Comparison of ENCODE assay signal across 8 cellular contexts in genomic region chr16:18789850-18790706, GRCh38. TPM values are rescaled to one million over a fixed set of nuclear protein-coding genes. Genes with fewer than 3 reads are reported as not detected.
DNase-seq lines count a peak whose midpoint lies in the region; ATAC-seq and TF ChIP-seq lines count a peak whose summit lies in the region.

Gene RPS15A, minus strand, starts transcription at chr16:18790334. Its CDS starts 1,221 bp downstream, at chr16:18789113.

- H3K9me3 Mint-ChIP-seq in activated T-helper 2 cell treated with anti-CD3 and anti-CD28 coated beads, Interferon-gamma antibody, Interleukin-2, Interleukin-4, amounts not matched to agents 10 μg/mL and 5 μg/mL and 100 μg/mL, durations not matched to agents 14 hours and 24 hours and 36 hours: no peaks in the 10 kb centered on the region
- no peaks in the 10 kb centered on the region for H3K9me3 Mint-ChIP-seq in natural killer cell

- H3K4me3 Mint-ChIP-seq in activated T-helper 2 cell treated with anti-CD3 and anti-CD28 coated beads, Interferon-gamma antibody, Interleukin-2, Interleukin-4, amounts not matched to agents 10 μg/mL and 5 μg/mL and 100 μg/mL, durations not matched to agents 14 hours and 24 hours and 36 hours (ENCODE audit: low read depth): peak within 1 kb of the TSS; percentile 92
- H3K4me3 Mint-ChIP-seq in natural killer cell: peak within 1 kb of the TSS; percentile 98

- H3K27ac ChIP-seq in RWPE2 (ENCODE audit: poor library complexity, severe bottlenecking): peak within 1 kb of the TSS; percentile 79

- H3K4me1 Mint-ChIP-seq in activated T-helper 2 cell treated with anti-CD3 and anti-CD28 coated beads, Interferon-gamma antibody, Interleukin-2, Interleukin-4, amounts not matched to agents 10 μg/mL and 5 μg/mL and 100 μg/mL, durations not matched to agents 14 hours and 24 hours and 36 hours (ENCODE audit: low read depth): peaks cover 46% of the 10 kb centered on the region
- H3K4me1 Mint-ChIP-seq in natural killer cell: peaks cover 45 to 48% of the 10 kb centered on the region in 2 donors

- DNase-seq in EH (ENCODE audit: low read depth): peak; percentile 98
- peak; percentile 96 for DNase-seq in H4 (ENCODE audit: low spot score)
- DNase-seq in LoVo (ENCODE audit: low spot score): peak; percentile 98
- peak; percentile 97 for DNase-seq in RWPE2 (ENCODE audit: low spot score)
- DNase-seq in activated T-helper 2 cell treated with anti-CD3 and anti-CD28 coated beads, Interferon-gamma antibody, Interleukin-2, Interleukin-4, amounts not matched to agents 10 μg/mL and 5 μg/mL and 100 μg/mL, durations not matched to agents 14 hours and 24 hours and 36 hours (ENCODE audit: low spot score): peak; percentile 93
- DNase-seq in fibroblast of mammary gland (ENCODE audit: low read depth): peak; percentile 98
- DNase-seq in natural killer cell: peak; percentile 83
- DNase-seq in stimulated activated naive CD4-positive, alpha-beta T cell treated with Interleukin-2 at 50 U/mL for 16 hours (lab: John Stamatoyannopoulos, UW): peak; percentile 94

- no peaks in the 10 kb centered on the region for H3K9me3 ChIP-seq in RWPE2 (ENCODE audit: severe bottlenecking)

- TF ChIP-seq CTCF in RWPE2 (IDR thresholded peaks at IDR 0.05; ENCODE audit: poor library complexity, severe bottlenecking) (no peak), fibroblast of mammary gland (conservative IDR thresholded peaks at IDR 0.05; ENCODE audit: control insufficient read depth, insufficient read depth, low read depth, low read length) (no peak), natural killer cell (IDR thresholded peaks at IDR 0.05) (no peak)

- H3K4me1 ChIP-seq in RWPE2 (ENCODE audit: insufficient read depth, poor library complexity, severe bottlenecking): peaks cover 24% of the 10 kb centered on the region

- H3K4me3 ChIP-seq in RWPE2 (ENCODE audit: severe bottlenecking) (peak within 1 kb of the TSS; percentile 83), fibroblast of mammary gland (ENCODE audit: control insufficient read depth, low read depth, low read length) (peak within 1 kb of the TSS; percentile 87)

- H3K36me3 ChIP-seq in RWPE2 (ENCODE audit: low read depth): peaks cover 87% of the 10 kb centered on the region

- no peaks in the 10 kb centered on the region for H3K27me3 Mint-ChIP-seq in activated T-helper 2 cell treated with anti-CD3 and anti-CD28 coated beads, Interferon-gamma antibody, Interleukin-2, Interleukin-4, amounts not matched to agents 10 μg/mL and 5 μg/mL and 100 μg/mL, durations not matched to agents 14 hours and 24 hours and 36 hours (ENCODE audit: low read depth)
- no peaks in the 10 kb centered on the region for H3K27me3 Mint-ChIP-seq in natural killer cell (ENCODE audit: low read depth in 2 of 2)

- peaks cover 92% of the 10 kb centered on the region for H3K36me3 Mint-ChIP-seq in activated T-helper 2 cell treated with anti-CD3 and anti-CD28 coated beads, Interferon-gamma antibody, Interleukin-2, Interleukin-4, amounts not matched to agents 10 μg/mL and 5 μg/mL and 100 μg/mL, durations not matched to agents 14 hours and 24 hours and 36 hours (ENCODE audit: low read depth)
- H3K36me3 Mint-ChIP-seq in natural killer cell: peaks cover 32% of the 10 kb centered on the region

- ATAC-seq in RWPE2 (ENCODE audit: low read depth): peak; percentile 94
- ATAC-seq in natural killer cell: peak; percentile 97 to 99 (median 97)

- peak within 1 kb of the TSS; percentile 89 for H3K27ac Mint-ChIP-seq in activated T-helper 2 cell treated with anti-CD3 and anti-CD28 coated beads, Interferon-gamma antibody, Interleukin-2, Interleukin-4, amounts not matched to agents 10 μg/mL and 5 μg/mL and 100 μg/mL, durations not matched to agents 14 hours and 24 hours and 36 hours
- H3K27ac Mint-ChIP-seq in natural killer cell: peak within 1 kb of the TSS; percentile 90 to 91

- no peaks in the 10 kb centered on the region for H3K27me3 ChIP-seq in RWPE2 (ENCODE audit: insufficient read depth, poor library complexity, severe bottlenecking)

- intact Hi-C loops in activated T-helper 2 cell treated with anti-CD3 and anti-CD28 coated beads, Interferon-gamma antibody, Interleukin-2, Interleukin-4, amounts not matched to agents 10 μg/mL and 5 μg/mL and 100 μg/mL, durations not matched to agents 14 hours and 24 hours and 36 hours (cut with micrococcal nuclease): loop anchor here (1.0 to 5.0 kb wide), 2 partner anchors 11 to 327 kb away; partner anchors contain the start of gene ARL6IP1
- intact Hi-C loops in natural killer cell (cut with micrococcal nuclease): loop anchor here (1.0 kb wide), 1 partner anchor 11 kb away; the partner anchor contains the start of gene ARL6IP1

RNA-seq across cellular contexts. Expression of gene RPS15A, which starts in this region (rescaled TPM):
- 2,270 and 2,380 TPM in 2 replicates for total RNA-seq in H4 (2014; rRNA removed; shearing (Covaris generic))
- 1,903 and 1,963 TPM in 2 replicates for total RNA-seq in activated T-helper 2 cell treated with anti-CD3 and anti-CD28 coated beads, Interferon-gamma antibody, Interleukin-2, Interleukin-4, amounts not matched to agents 10 μg/mL and 5 μg/mL and 100 μg/mL, durations not matched to agents 14 hours and 24 hours and 36 hours
- total RNA-seq in natural killer cell: 1,000 to 10,000 TPM; 1,225 to 1,687 (median 1,635) TPM

Comparison
In these comparisons a context has a peak if more than half of its experiments do, and no peak if none do; other contexts are left out.
1. Peak in every context shown above with its lines: DNase-seq, ATAC-seq, H3K4me3 ChIP-seq and H3K27ac ChIP-seq.